1 cellular context compared by ENCODE assay signal in the genomic region with DNA sequence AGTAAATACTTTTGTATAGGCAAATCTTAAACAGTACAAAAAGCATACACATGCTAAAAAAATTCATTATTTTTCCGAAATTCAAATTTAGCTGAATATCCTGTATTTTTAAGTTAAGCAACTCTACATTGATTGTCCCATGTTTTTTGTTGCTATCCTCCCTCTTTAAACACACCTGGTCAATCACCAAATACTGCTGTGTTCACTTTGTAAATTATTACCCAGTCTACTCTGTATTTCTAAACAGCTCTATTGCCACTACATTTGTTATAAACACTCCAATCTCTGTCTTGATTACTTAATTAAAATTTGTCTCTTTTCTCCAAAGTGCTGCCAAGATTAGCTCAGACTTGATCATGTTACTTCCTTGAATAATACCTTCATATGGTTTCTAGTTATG.
TF ChIP-seq lines count a peak whose summit lies in the region.

No MANE protein-coding gene starts in this region.

TF ChIP-seq in HepG2, 621 proteins besides CTCF, POLR2A, EP300 and RAD21 (continued from another document):
- TF ChIP-seq ZBTB49 (CRISPR knock-in tag; IDR thresholded peaks at IDR 0.05; ENCODE audit: borderline replicate concordance) (no peak), ZBTB8A (CRISPR knock-in tag; IDR thresholded peaks at IDR 0.05; ENCODE audit: borderline replicate concordance, low read depth) (no peak), ATF6 (CRISPR knock-in tag; conservative IDR thresholded peaks at IDR 0.05) (no peak), SP2 (CRISPR knock-in tag; IDR thresholded peaks at IDR 0.05) (no peak), MATR3 (CRISPR knock-in tag; IDR thresholded peaks at IDR 0.05) (no peak), PATZ1 (CRISPR knock-in tag; IDR thresholded peaks at IDR 0.05) (no peak), MAFF (IDR thresholded peaks at IDR 0.05; ENCODE audit: low read depth, low read length) (no peak), CREM (IDR thresholded peaks at IDR 0.05) (no peak), CREM (CRISPR knock-in tag; IDR thresholded peaks at IDR 0.05) (no peak), DNMT1 (CRISPR knock-in tag; IDR thresholded peaks at IDR 0.05) (no peak), ZNF747 (CRISPR knock-in tag; IDR thresholded peaks at IDR 0.05; ENCODE audit: borderline replicate concordance) (no peak), RFX5 (IDR thresholded peaks at IDR 0.05; ENCODE audit: low read depth, low read length) (no peak), ZNF644 (CRISPR knock-in tag; IDR thresholded peaks at IDR 0.05; ENCODE audit: low read depth) (no peak), ZNF709 (CRISPR knock-in tag; IDR thresholded peaks at IDR 0.05) (no peak)
- TF ChIP-seq, protein P1, sequence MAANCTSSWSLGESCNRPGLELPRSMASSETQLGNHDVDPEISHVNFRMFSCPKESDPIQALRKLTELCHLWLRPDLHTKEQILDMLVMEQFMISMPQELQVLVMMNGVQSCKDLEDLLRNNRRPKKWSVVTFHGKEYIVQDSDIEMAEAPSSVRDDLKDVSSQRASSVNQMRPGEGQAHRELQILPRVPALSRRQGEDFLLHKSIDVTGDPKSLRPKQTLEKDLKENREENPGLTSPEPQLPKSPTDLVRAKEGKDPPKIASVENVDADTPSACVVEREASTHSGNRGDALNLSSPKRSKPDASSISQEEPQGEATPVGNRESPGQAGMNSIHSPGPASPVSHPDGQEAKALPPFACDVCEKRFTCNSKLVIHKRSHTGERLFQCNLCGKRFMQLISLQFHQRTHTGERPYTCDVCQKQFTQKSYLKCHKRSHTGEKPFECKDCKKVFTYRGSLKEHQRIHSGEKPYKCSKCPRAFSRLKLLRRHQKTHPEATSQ (CRISPR knock-in tag; IDR thresholded peaks at IDR 0.05; ENCODE audit: borderline replicate concordance): no peak
- TF ChIP-seq, protein P2, sequence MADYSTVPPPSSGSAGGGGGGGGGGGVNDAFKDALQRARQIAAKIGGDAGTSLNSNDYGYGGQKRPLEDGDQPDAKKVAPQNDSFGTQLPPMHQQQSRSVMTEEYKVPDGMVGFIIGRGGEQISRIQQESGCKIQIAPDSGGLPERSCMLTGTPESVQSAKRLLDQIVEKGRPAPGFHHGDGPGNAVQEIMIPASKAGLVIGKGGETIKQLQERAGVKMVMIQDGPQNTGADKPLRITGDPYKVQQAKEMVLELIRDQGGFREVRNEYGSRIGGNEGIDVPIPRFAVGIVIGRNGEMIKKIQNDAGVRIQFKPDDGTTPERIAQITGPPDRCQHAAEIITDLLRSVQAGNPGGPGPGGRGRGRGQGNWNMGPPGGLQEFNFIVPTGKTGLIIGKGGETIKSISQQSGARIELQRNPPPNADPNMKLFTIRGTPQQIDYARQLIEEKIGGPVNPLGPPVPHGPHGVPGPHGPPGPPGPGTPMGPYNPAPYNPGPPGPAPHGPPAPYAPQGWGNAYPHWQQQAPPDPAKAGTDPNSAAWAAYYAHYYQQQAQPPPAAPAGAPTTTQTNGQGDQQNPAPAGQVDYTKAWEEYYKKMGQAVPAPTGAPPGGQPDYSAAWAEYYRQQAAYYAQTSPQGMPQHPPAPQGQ (CRISPR knock-in tag; IDR thresholded peaks at IDR 0.05; ENCODE audit: borderline replicate concordance): no peak
